22 cellular contexts compared by ENCODE assay signal in the genomic region with DNA sequence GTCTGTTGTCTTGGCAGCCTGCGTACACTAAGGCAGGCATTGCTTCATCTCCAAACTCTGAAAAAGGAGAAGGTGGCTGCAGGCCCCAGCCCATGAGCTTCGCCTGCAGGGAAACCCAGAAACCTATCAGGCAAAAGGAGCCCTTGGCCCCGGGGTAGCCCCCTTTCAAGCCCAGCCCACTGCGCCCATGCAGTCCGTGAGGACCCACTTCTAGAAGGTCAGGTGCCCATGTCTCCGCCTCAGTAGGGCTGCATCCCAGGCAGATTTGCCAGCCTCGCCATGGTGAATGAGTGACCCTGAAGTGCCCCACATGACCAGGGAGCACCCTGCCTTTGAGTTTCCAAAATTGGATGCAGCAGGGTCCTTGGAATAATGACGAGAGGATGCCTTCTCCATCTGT.
"Had no signal": no experiment of that assay in that cellular context is flagged by ENCODE, and none has a peak within 500 bp of the region (broad histone marks: within the 10 kb centered on the region; RNA-seq: fewer than 3 reads in every experiment).

No MANE protein-coding gene starts in this region.

- H3K36me3 Mint-ChIP-seq: mesothelial cell of epicardium had no signal

- H3K27me3 ChIP-seq: colonic mucosa, foreskin keratinocyte, heart left ventricle, hepatocyte, left lung had no signal

- DNase-seq: cerebellar nuclear complex; colonic mucosa; cortex of kidney; effector memory CD4-positive, alpha-beta T cell; foreskin keratinocyte; hypothalamus; immature natural killer cell; islet precursor cell; kidney; kidney glomerular epithelial cell; lower lobe of right lung; mesenchymal stem cell had no signal

- H3K4me2 ChIP-seq: hepatocyte had no signal

- FAIRE-seq: endothelial cell of umbilical vein, frontal cortex, kidney had no signal

- H3K36me3 ChIP-seq: colonic mucosa, esophagus muscularis mucosa, gastroesophageal sphincter, heart left ventricle, left lung, lower lobe of right lung had no signal

- H3K4me1 ChIP-seq: colonic mucosa, esophagus muscularis mucosa, foreskin keratinocyte, gastroesophageal sphincter, heart left ventricle, left lung, lower lobe of right lung had no signal

- H3K27ac Mint-ChIP-seq: dendritic cell treated with granulocyte-macrophage colony-stimulating factor and Interleukin-4, amounts not matched to agents 40 ng/mL and 50 ng/mL, for 4 days; immature natural killer cell; mesothelial cell of epicardium had no signal

- H3K27me3 Mint-ChIP-seq: dendritic cell treated with granulocyte-macrophage colony-stimulating factor and Interleukin-4, amounts not matched to agents 40 ng/mL and 50 ng/mL, for 4 days had no signal

- H3K4me1 Mint-ChIP-seq: immature natural killer cell, mesothelial cell of epicardium had no signal

- ATAC-seq: foreskin keratinocyte, gastroesophageal sphincter, heart left ventricle, left lung, lower lobe of right lung, mucosa of descending colon had no signal

- H3K9me3 ChIP-seq: colonic mucosa had no signal

- H2AFZ ChIP-seq: hepatocyte had no signal

- H3K27ac ChIP-seq: colonic mucosa, esophagus muscularis mucosa, foreskin keratinocyte, gastroesophageal sphincter, heart left ventricle, hepatocyte, left lung, lower lobe of right lung had no signal

- H3K4me3 Mint-ChIP-seq: dendritic cell treated with granulocyte-macrophage colony-stimulating factor and Interleukin-4, amounts not matched to agents 40 ng/mL and 50 ng/mL, for 4 days; immature natural killer cell; mesothelial cell of epicardium had no signal

- H3K79me2 ChIP-seq: hepatocyte had no signal

- H3K4me3 ChIP-seq: colonic mucosa, esophagus muscularis mucosa, gastroesophageal sphincter, heart left ventricle, hepatocyte, left lung, lower lobe of right lung, mucosa of descending colon had no signal
